Comparison of ENCODE assay signal across 9 cellular contexts in the genomic region with DNA sequence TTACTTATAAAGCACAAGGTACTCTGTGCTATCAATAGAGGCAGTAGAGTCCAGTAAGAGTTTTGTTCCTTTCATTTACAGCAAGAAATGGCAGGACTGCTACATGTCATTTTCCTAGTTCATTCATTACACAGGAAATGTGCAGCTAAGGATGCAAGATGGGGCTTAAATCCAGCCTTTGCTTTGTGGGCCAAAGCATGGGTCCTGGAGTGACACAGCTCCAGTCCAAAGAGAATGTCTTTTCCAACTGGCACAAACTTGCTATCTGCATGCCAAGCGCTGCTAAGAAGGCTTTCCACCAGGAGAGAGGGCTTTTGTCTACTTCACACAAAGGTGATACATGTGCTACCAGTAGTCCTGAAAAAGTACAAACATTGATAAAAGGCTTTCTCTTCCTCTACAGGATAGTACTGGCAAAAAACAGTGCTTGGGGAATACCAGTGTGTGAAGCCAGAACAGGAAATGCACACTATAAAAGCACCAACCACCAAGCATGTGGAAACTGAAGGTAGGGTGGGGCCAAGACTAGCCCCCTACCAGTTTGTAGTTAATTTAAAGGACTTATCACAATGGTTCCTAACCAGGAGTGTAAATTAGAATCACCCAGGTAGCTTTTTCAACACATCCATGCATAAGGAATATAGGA.
DNase-seq lines count a peak whose midpoint lies in the region; ATAC-seq and TF ChIP-seq lines count a peak whose summit lies in the region.
"Had no signal": no experiment of that assay in that cellular context is flagged by ENCODE, and none has a peak within 500 bp of the region (broad histone marks: within the 10 kb centered on the region; RNA-seq: fewer than 3 reads in every experiment).

No MANE protein-coding gene starts in this region.

- no peaks in the 10 kb centered on the region for H3K9me3 Mint-ChIP-seq in H9
- H3K9me3 Mint-ChIP-seq in T-helper 2 cell treated with Interferon-gamma antibody and Interleukin-4, amounts not matched to agents 5 μg/mL and 100 μg/mL, for 36 hours: no peaks in the 10 kb centered on the region

- peaks cover 5 to 6% (median 6%) of the 10 kb centered on the region in 3 experiments; a peak in 3 of 7 replicates for H3K36me3 Mint-ChIP-seq in H9 (ENCODE audit: insufficient read depth in 1 of 3, low read depth in 3 of 3)
- H3K36me3 Mint-ChIP-seq in T-helper 2 cell treated with Interferon-gamma antibody and Interleukin-4, amounts not matched to agents 5 μg/mL and 100 μg/mL, for 36 hours (ENCODE audit: low read depth): peaks cover 16% of the 10 kb centered on the region

- no peak overlapping the region for H4K91ac ChIP-seq in H9 (ENCODE audit: insufficient read length, low read depth, low read length)

- H4K8ac ChIP-seq in H9 (replicated peaks; ENCODE audit: insufficient read length, low read depth, low read length): no peak overlapping the region

- no peak overlapping the region for H2BK12ac ChIP-seq in H9 (ENCODE audit: insufficient read length, low read depth, low read length)

- H3T11ph ChIP-seq in H9 (ENCODE audit: low read length): no peak overlapping the region

- H3K9me3 ChIP-seq in H9 (ENCODE audit: control insufficient read depth, low read depth, low read length) (no peaks in the 10 kb centered on the region), right lobe of liver (no peaks in the 10 kb centered on the region)

- no peak overlapping the region for H3K4me2 ChIP-seq in H9 (ENCODE audit: insufficient read depth, insufficient read length, low read length)
- H3K4me2 ChIP-seq: PC-9 had no signal

- H3K18ac ChIP-seq in H9 (ENCODE audit: insufficient read length, low read depth, low read length): no peak overlapping the region

- peak; percentile 46 to 83 (median 62) for ATAC-seq in right lobe of liver
- no peak for ATAC-seq in GM18517 (IDR thresholded peaks at IDR 0.05; ENCODE audit: unreplicated experiment)

- no peak overlapping the region for H3K23ac ChIP-seq in H9 (ENCODE audit: insufficient read length, low read depth, low read length)

- no peak overlapping the region for H2BK15ac ChIP-seq in H9 (ENCODE audit: low read depth, low read length)

- no peak overlapping the region for H3K56ac ChIP-seq in H9 (ENCODE audit: insufficient read length, low read depth, low read length)

- H4K20me1 ChIP-seq in H9 (ENCODE audit: control insufficient read depth, insufficient read depth, insufficient read length): no peaks in the 10 kb centered on the region

- no peak overlapping the region for H4K5ac ChIP-seq in H9 (ENCODE audit: insufficient read length, low read depth, low read length)

- no peak overlapping the region for H3K4me3 ChIP-seq in right lobe of liver
- H3K4me3 ChIP-seq: PC-9 had no signal

- TF ChIP-seq POLR2A in right lobe of liver (IDR thresholded peaks at IDR 0.05): no peak

- no peak overlapping the region for H3K27ac ChIP-seq in H9 (ENCODE audit: insufficient read length, low read depth, low read length)
- H3K27ac ChIP-seq in right lobe of liver: no peak overlapping the region
- H3K27ac ChIP-seq: PC-9 had no signal

- peaks cover 6% of the 10 kb centered on the region; the same call in 1 of the 2 replicates for H3K79me2 ChIP-seq in H9 (ENCODE audit: insufficient read depth, low read length)

- H3K27me3 ChIP-seq in H9 (ENCODE audit: insufficient read depth, low read length) (no peaks in the 10 kb centered on the region), right lobe of liver (no peaks in the 10 kb centered on the region)

- TF ChIP-seq CTCF in GM12872 (IDR thresholded peaks at IDR 0.05; ENCODE audit: insufficient read depth, low read depth, low read length) (0 out of 3 replicates have a peak, but pooled peaks have one; percentile 6), H9 (conservative IDR thresholded peaks at IDR 0.05) (no peak), right lobe of liver (IDR thresholded peaks at IDR 0.05) (no peak)

- peaks cover 3% of the 10 kb centered on the region for H3K79me1 ChIP-seq in H9 (ENCODE audit: insufficient read depth, low read depth, low read length, poor library complexity, severe bottlenecking)

- no peaks in the 10 kb centered on the region for H3K27me3 Mint-ChIP-seq in H9 (ENCODE audit: low read depth)
- no peaks in the 10 kb centered on the region for H3K27me3 Mint-ChIP-seq in T-helper 2 cell treated with Interferon-gamma antibody and Interleukin-4, amounts not matched to agents 5 μg/mL and 100 μg/mL, for 36 hours (ENCODE audit: low read depth)

- H3K4me3 Mint-ChIP-seq in H9: peak overlapping the region in 1 of 2 experiments; percentile 20; a peak in 1 of 5 replicates
- peak overlapping the region; percentile 2 for H3K4me3 Mint-ChIP-seq in T-helper 2 cell treated with Interferon-gamma antibody and Interleukin-4, amounts not matched to agents 5 μg/mL and 100 μg/mL, for 36 hours

- H3K4me1 Mint-ChIP-seq in H9: peaks cover 5 to 9% of the 10 kb centered on the region in 2 experiments
- peaks cover 30% of the 10 kb centered on the region for H3K4me1 Mint-ChIP-seq in T-helper 2 cell treated with Interferon-gamma antibody and Interleukin-4, amounts not matched to agents 5 μg/mL and 100 μg/mL, for 36 hours (ENCODE audit: low read depth)

- no peak for DNase-seq in H9
- no peak for DNase-seq in T-helper 2 cell treated with Interferon-gamma antibody and Interleukin-4, amounts not matched to agents 5 μg/mL and 100 μg/mL, for 36 hours (ENCODE audit: low spot score)
- no peak for DNase-seq in right lobe of liver
- DNase-seq in NCI-H2227 (lab: John Stamatoyannopoulos, UW; ENCODE audit: unreplicated experiment): no peak
- no peak for DNase-seq in RKO (ENCODE audit: low spot score)
- no peak for DNase-seq in NCI-H146 (lab: John Stamatoyannopoulos, UW)
- DNase-seq: PC-9 had no signal

- intact Hi-C loops in right lobe of liver (cut with DNase I): loop anchor here (10.0 kb wide), 1 partner anchor 156 kb away; no protein-coding TSS in a partner anchor

- no peaks in the 10 kb centered on the region for H3K23me2 ChIP-seq in H9 (ENCODE audit: insufficient read length, low read depth, low read length, poor library complexity, severe bottlenecking)

- H3K36me3 ChIP-seq in right lobe of liver: no peaks in the 10 kb centered on the region

- peaks cover 3% of the 10 kb centered on the region; the same call in 1 of the 2 replicates for H3K4me1 ChIP-seq in H9 (ENCODE audit: insufficient read depth, low read length)
- peaks cover 0 to 6% (median 0%) of the 10 kb centered on the region in 4 donors for H3K4me1 ChIP-seq in right lobe of liver

- no peak overlapping the region for H2AK5ac ChIP-seq in H9 (ENCODE audit: insufficient read length, low read length)

- H2BK20ac ChIP-seq in H9 (ENCODE audit: low read depth, low read length, poor library complexity, severe bottlenecking): no peak overlapping the region

- H3K9ac ChIP-seq in H9 (ENCODE audit: extremely low read depth, insufficient read length, low read length): no peak overlapping the region

- no peak overlapping the region for H3K4ac ChIP-seq in H9 (ENCODE audit: low read depth, low read length)

- WGBS in H9 (ENCODE audit: extremely low coverage, insufficient read length, low lambda C conversion rate): no CpG with 5 or more reads among the region's 1 CpG
- 83% methylated on average over 1 of the region's 1 CpG for WGBS in right lobe of liver (ENCODE audit: insufficient coverage, low coverage, low lambda C conversion rate, missing lambda C conversion rate)

- H3K27ac Mint-ChIP-seq in H9: peak overlapping the region in 2 of 3 experiments; percentile 23 to 72; a peak in 2 of 7 replicates
- no peak overlapping the region for H3K27ac Mint-ChIP-seq in T-helper 2 cell treated with Interferon-gamma antibody and Interleukin-4, amounts not matched to agents 5 μg/mL and 100 μg/mL, for 36 hours

- no peak overlapping the region for H2BK5ac ChIP-seq in H9 (ENCODE audit: insufficient read length, low read length)

- no peak overlapping the region for H2BK120ac ChIP-seq in H9 (ENCODE audit: low read depth, low read length, poor library complexity, severe bottlenecking)

- no peak overlapping the region for H3K14ac ChIP-seq in H9 (ENCODE audit: insufficient read depth, low read length)

- no peak overlapping the region for H2AFZ ChIP-seq in H9 (ENCODE audit: low read length)
- H2AFZ ChIP-seq: PC-9 had no signal
